1 cellular context compared by ENCODE assay signal in the genomic region with DNA sequence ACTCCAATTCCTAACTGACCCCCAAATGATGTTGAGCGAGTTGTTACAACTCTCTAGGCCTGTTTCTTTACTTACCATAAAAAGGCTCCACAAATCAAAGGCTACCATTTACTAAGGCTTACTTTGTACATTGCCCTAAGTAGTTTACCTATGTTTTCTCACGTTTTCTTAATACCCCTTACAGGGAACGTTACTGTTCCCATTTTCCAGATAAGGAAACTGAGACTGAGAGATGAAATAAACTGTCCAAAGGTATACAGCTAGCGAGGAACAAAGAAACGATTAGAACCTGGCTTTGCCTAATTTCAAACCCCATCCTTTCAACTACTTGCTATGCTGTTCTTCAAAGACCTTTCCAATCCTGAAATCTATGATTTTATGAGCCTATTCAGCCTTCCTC.
A peak's percentile ranks its signal among the peaks of the same experiment; 100 is the strongest.
TF ChIP-seq lines count a peak whose summit lies in the region.

No MANE protein-coding gene starts in this region.

TF ChIP-seq in HepG2, 621 proteins besides CTCF, POLR2A, EP300 and RAD21:
- TF ChIP-seq ZNF629 (CRISPR knock-in tag; conservative IDR thresholded peaks at IDR 0.05) (peak; percentile 78), ZNF605 (CRISPR knock-in tag; IDR thresholded peaks at IDR 0.05) (no peak)
